8 cellular contexts compared by ENCODE assay signal in the genomic region with DNA sequence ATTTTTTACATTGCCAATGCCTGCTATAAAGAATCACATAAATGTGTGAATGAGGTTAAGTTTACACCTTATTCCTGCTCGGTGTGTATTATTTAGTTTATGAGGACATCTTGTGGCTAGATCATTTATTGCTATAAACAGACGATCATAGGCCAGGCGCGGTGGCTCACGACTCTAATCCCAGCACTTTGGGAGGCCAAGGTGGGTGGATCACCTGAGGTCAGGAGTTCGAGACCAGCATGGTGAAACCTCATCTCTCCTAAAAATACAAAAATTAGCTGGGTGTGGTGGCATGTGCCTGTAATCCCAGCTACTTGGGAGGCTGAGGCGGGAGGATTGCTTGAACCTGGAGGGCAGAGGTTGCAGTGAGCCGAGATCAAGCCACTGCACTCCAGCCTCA. TPM values are rescaled to one million over a fixed set of nuclear protein-coding genes. Genes with fewer than 3 reads are reported as not detected.
DNase-seq lines count a peak whose midpoint lies in the region; ATAC-seq, FAIRE-seq and TF ChIP-seq lines count a peak whose summit lies in the region.
"Not testable (repeated sequence)": the region's sequence is repeated elsewhere in the genome, so short reads cannot be mapped to it uniquely, and the experiment has no call there.

No MANE protein-coding gene starts in this region.

- not testable (repeated sequence) for FAIRE-seq in keratinocyte (lab: Jason Lieb, UNC)

- H2AFZ ChIP-seq in keratinocyte (ENCODE audit: control insufficient read depth, low read length), result not testable (repeated sequence)

- intact Hi-C loops in spleen (cut with DNase I; ENCODE audit: low total_unique reads), result loop anchor here (5.0 kb wide), 1 partner anchor 113 kb away; no protein-coding TSS in a partner anchor

- H3K27ac ChIP-seq in keratinocyte (ENCODE audit: control insufficient read depth, insufficient read depth, low read length); spleen: not testable (repeated sequence)

- H3K9me3 ChIP-seq in keratinocyte (ENCODE audit: control insufficient read depth, low read depth, low read length); spleen: not testable (repeated sequence)

- not testable (repeated sequence) for H3K9ac ChIP-seq in keratinocyte (ENCODE audit: control insufficient read depth, extremely low read depth, insufficient read depth, low read length)

- WGBS in spleen, 5 donors, result 23 to 35% (median 31%) methylated on average over 8 of the region's 8 CpGs

- H3K79me2 ChIP-seq in keratinocyte (ENCODE audit: control insufficient read depth, insufficient read depth, low read length), result not testable (repeated sequence)

- not testable (repeated sequence) for H4K20me1 ChIP-seq in keratinocyte (ENCODE audit: control insufficient read depth, extremely low read depth, insufficient read depth, low read length)

- not testable (repeated sequence) for H3K9me1 ChIP-seq in keratinocyte (ENCODE audit: control insufficient read depth, extremely low read depth, insufficient read depth, low read length)

- not testable (repeated sequence) for TF ChIP-seq POLR2A in spleen (IDR thresholded peaks at IDR 0.05)

- H3K4me1 ChIP-seq in keratinocyte (ENCODE audit: control insufficient read depth, extremely low read depth, insufficient read depth, low read length), result not testable (repeated sequence)
- H3K4me1 ChIP-seq in spleen, result peaks cover 0 to 19% (median 0%) of the 10 kb centered on the region in 6 donors

- dilution Hi-C loops in keratinocyte (cut with MboI; ENCODE audit: extremely low pct_ligation_motif_present, low sequenced_read_pairs), result not testable (repeated sequence)

- peak; percentile 54 for ATAC-seq in GM18861 (IDR thresholded peaks at IDR 0.05; ENCODE audit: unreplicated experiment)

- not testable (repeated sequence) for H3K4me3 ChIP-seq in keratinocyte (ENCODE audit: control insufficient read depth in 2 of 3, extremely low read depth in 1 of 3, insufficient read depth in 2 of 3, low read depth in 1 of 3, low read length in 3 of 3); spleen

- not testable (repeated sequence) for H3K36me3 ChIP-seq in keratinocyte (ENCODE audit: control insufficient read depth in 2 of 2, extremely low read depth in 1 of 2, insufficient read depth in 2 of 2, low read length in 2 of 2)
- peaks cover 0 to 24% (median 0%) of the 10 kb centered on the region in 6 donors for H3K36me3 ChIP-seq in spleen

- H3K4me2 ChIP-seq in keratinocyte (ENCODE audit: control insufficient read depth, extremely low read depth, insufficient read depth, low read depth, low read length), result not testable (repeated sequence)

- DNase-seq in AG20443 (ENCODE audit: low spot score), result peak; percentile 52
- DNase-seq in HK-2 (ENCODE audit: unreplicated experiment), result peak; percentile 16
- DNase-seq in NCI-H524 treated with DMSO at 0.1 percent for 48 hours (lab: John Stamatoyannopoulos, UW), result peak; percentile 12
- peak; percentile 56 for DNase-seq in activated CD4-positive, alpha-beta T cell treated with anti-CD3 and anti-CD28 coated beads for 48 hours
- DNase-seq in cerebellar cortex (ENCODE audit: low spot score), result peak; percentile 67
- DNase-seq in keratinocyte (ENCODE audit: low read depth, low spot score); spleen: not testable (repeated sequence)

- TF ChIP-seq CTCF in keratinocyte (optimal IDR thresholded peaks at IDR 0.05 in 1 of 3, IDR thresholded peaks at IDR 0.05 in 1 of 3, conservative IDR thresholded peaks at IDR 0.05 in 1 of 3; ENCODE audit: extremely low read depth in 1 of 3, insufficient read depth in 2 of 3, low read length in 3 of 3) (peak in 2 of 3 experiments; percentile 35 to 43), spleen (IDR thresholded peaks at IDR 0.05 in 8 of 11, conservative IDR thresholded peaks at IDR 0.05 in 3 of 11) (peak; percentile 22 to 70 (median 53))

- not testable (repeated sequence) for H3K27me3 ChIP-seq in keratinocyte (ENCODE audit: control insufficient read depth, extremely low read depth, insufficient read depth, low read length); spleen (replicated peaks in 1 of 7)

RNA-seq across cellular contexts. Expression of a gene that starts 23.3 kb away (rescaled TPM):
- polyA plus RNA-seq in keratinocyte, result 55.4 to 78.8 TPM (median 77.3 TPM) in 3 replicates
- 19.2 TPM for polyA plus RNA-seq in keratinocyte (2011; ENCODE audit: low read depth)
- polyA plus RNA-seq in keratinocyte (2011; cell fraction: cytosol; rRNA removed), result 51.1 and 108 TPM in 2 replicates
- polyA plus RNA-seq in keratinocyte (2011; cell fraction: nucleus; rRNA removed), result 82.0 and 86.5 TPM in 2 replicates
- 57.1 and 62.6 TPM in 2 replicates for polyA plus RNA-seq in keratinocyte (2012; ENCODE audit: low replicate concordance)
- 38.1 to 103 TPM (median 67.5 TPM) in 3 replicates for polyA minus RNA-seq in keratinocyte
- polyA minus RNA-seq in keratinocyte (2011; cell fraction: cytosol; rRNA and poly(A)+ RNA removed), result 70.4 TPM
- polyA minus RNA-seq in keratinocyte (2011; cell fraction: nucleus; rRNA and poly(A)+ RNA removed), result 37.9 and 58.5 TPM in 2 replicates
- total RNA-seq in spleen, result 100 to 1,000 TPM; 129 to 193 (median 146) TPM
- polyA plus RNA-seq in spleen, result 10 to 100 TPM; 75.5 to 87.3 (median 78.6) TPM

RNA-seq across cellular contexts. Expression of a gene that starts 28.8 kb away (rescaled TPM):
- polyA plus RNA-seq in keratinocyte (29.5 to 57.9 TPM (median 41.5 TPM) in 3 replicates), spleen (10 to 100 TPM; 12.2 to 18.6 (median 14.2) TPM)
- polyA plus RNA-seq in keratinocyte (2011; ENCODE audit: low read depth), result 124 TPM
- polyA plus RNA-seq in keratinocyte (2011; cell fraction: cytosol; rRNA removed), result 43.1 and 68.9 TPM in 2 replicates
- 21.8 and 22.7 TPM in 2 replicates for polyA plus RNA-seq in keratinocyte (2011; cell fraction: nucleus; rRNA removed)
- 34.7 and 35.6 TPM in 2 replicates for polyA plus RNA-seq in keratinocyte (2012; ENCODE audit: low replicate concordance)
- polyA minus RNA-seq in keratinocyte, result 4.8 to 18.6 TPM (median 5.2 TPM) in 3 replicates
- polyA minus RNA-seq in keratinocyte (2011; cell fraction: cytosol; rRNA and poly(A)+ RNA removed), result 10.9 TPM
- polyA minus RNA-seq in keratinocyte (2011; cell fraction: nucleus; rRNA and poly(A)+ RNA removed), result 1.6 and 1.9 TPM in 2 replicates
- total RNA-seq in spleen, result 10 to 100 TPM in 4 of 7 donors, 1 to 10 TPM in 3; 3.5 to 14.2 (median 11.4) TPM

RNA-seq across cellular contexts. Expression of a gene that starts 28.9 kb away (rescaled TPM):
- polyA plus RNA-seq in keratinocyte, result 21.5 to 39.8 TPM (median 24.2 TPM) in 3 replicates
- polyA plus RNA-seq in keratinocyte (2011; ENCODE audit: low read depth), result 25.9 TPM
- 21.0 and 36.1 TPM in 2 replicates for polyA plus RNA-seq in keratinocyte (2011; cell fraction: cytosol; rRNA removed)
- 20.8 and 26.0 TPM in 2 replicates for polyA plus RNA-seq in keratinocyte (2011; cell fraction: nucleus; rRNA removed)
- 28.0 and 39.3 TPM in 2 replicates for polyA plus RNA-seq in keratinocyte (2012; ENCODE audit: low replicate concordance)
- polyA minus RNA-seq in keratinocyte, result 7.0 to 15.9 TPM (median 8.6 TPM) in 3 replicates
- 12.3 TPM for polyA minus RNA-seq in keratinocyte (2011; cell fraction: cytosol; rRNA and poly(A)+ RNA removed)
- 5.4 and 8.6 TPM in 2 replicates for polyA minus RNA-seq in keratinocyte (2011; cell fraction: nucleus; rRNA and poly(A)+ RNA removed)
- total RNA-seq in spleen, result 10 to 100 TPM; 42.9 to 61.7 (median 46.7) TPM
- polyA plus RNA-seq in spleen, result 10 to 100 TPM; 36.0 to 43.7 (median 38.4) TPM

RNA-seq across cellular contexts. Expression of a gene that starts 49.6 kb away (rescaled TPM):
- polyA plus RNA-seq in keratinocyte (0.01 TPM in 1 of 3 replicates, not detected in the others), spleen (under 1 TPM; 0.02 to 0.10 (median 0.07) TPM)
- polyA plus RNA-seq in keratinocyte (2011; ENCODE audit: low read depth), result 0.05 TPM
- polyA plus RNA-seq in keratinocyte (2011; cell fraction: cytosol; rRNA removed), result not detected in 2 replicates
- 0.03 and 0.07 TPM in 2 replicates for polyA plus RNA-seq in keratinocyte (2011; cell fraction: nucleus; rRNA removed)
- polyA plus RNA-seq in keratinocyte (2012; ENCODE audit: low replicate concordance), result 0.06 TPM in 1 of 2 replicates, not detected in the other
- polyA minus RNA-seq in keratinocyte, result not detected in 3 replicates
- polyA minus RNA-seq in keratinocyte (2011; cell fraction: cytosol; rRNA and poly(A)+ RNA removed), result not detected
- polyA minus RNA-seq in keratinocyte (2011; cell fraction: nucleus; rRNA and poly(A)+ RNA removed), result not detected in 2 replicates
- total RNA-seq in spleen, result under 1 TPM; 0.16 to 0.66 (median 0.34) TPM
